In genomic region chr10:72186633-72187330, GRCh38 we compare ENCODE assay signal across 9 cellular contexts. TPM values are rescaled to one million over a fixed set of nuclear protein-coding genes. Genes with fewer than 3 reads are reported as not detected.
DNase-seq lines count a peak whose midpoint lies in the region; ATAC-seq lines count a peak whose summit lies in the region.
"Had no signal": no experiment of that assay in that cellular context is flagged by ENCODE, and none has a peak within 500 bp of the region (broad histone marks: within the 10 kb centered on the region; RNA-seq: fewer than 3 reads in every experiment).

No MANE protein-coding gene starts in this region.

- H3K36me3 Mint-ChIP-seq in stimulated activated naive B cell treated with anti-CD40 and anti-IgM and Interleukin-4, amounts not matched to agents 10 μg/mL and 1 μg/mL and 100 μg/mL, for 72 hours: peaks cover 31 to 54% of the 10 kb centered on the region in 2 donors

- in situ Hi-C loops in KBM-7 (cut with MboI; ENCODE audit: low pct_unique_long_range_greater_than_20kb, low sequenced_read_pairs): no loop called here

- H3K27ac ChIP-seq in cingulate gyrus (ENCODE audit: low read depth, low read length): peak overlapping the region; percentile 34

- DNase-seq in KBM-7: peak; percentile 65
- no peak for DNase-seq in left colon
- DNase-seq in stimulated activated naive B cell treated with anti-CD40 and anti-IgM and Interleukin-4, amounts not matched to agents 10 μg/mL and 1 μg/mL and 100 μg/mL, for 72 hours: no peak
- DNase-seq in NCI-H2196 (lab: John Stamatoyannopoulos, UW; ENCODE audit: unreplicated experiment): no peak
- no peak for DNase-seq in NCI-H82 (lab: John Stamatoyannopoulos, UW)
- DNase-seq in DMS114 treated with DMSO at 0.1 percent for 48 hours (lab: John Stamatoyannopoulos, UW; ENCODE audit: unreplicated experiment): no peak
- DNase-seq: activated effector memory CD4-positive, alpha-beta T cell treated with anti-CD3 and anti-CD28 coated beads, Interleukin-2, amount 50 U/mL, for 16 hours had no signal

- peak; percentile 24 for ATAC-seq in left colon
- ATAC-seq in stimulated activated naive B cell treated with anti-CD40 and anti-IgM and Interleukin-4, amounts not matched to agents 10 μg/mL and 1 μg/mL and 100 μg/mL, for 72 hours (replicated peaks): no peak
- ATAC-seq in HG03097 (IDR thresholded peaks at IDR 0.05; ENCODE audit: low FRiP score, unreplicated experiment): no peak

- H3K4me1 Mint-ChIP-seq in stimulated activated naive B cell treated with anti-CD40 and anti-IgM and Interleukin-4, amounts not matched to agents 10 μg/mL and 1 μg/mL and 100 μg/mL, for 72 hours: peaks cover 7 to 25% of the 10 kb centered on the region in 2 donors

- H3K9me3 Mint-ChIP-seq in stimulated activated naive B cell treated with anti-CD40 and anti-IgM and Interleukin-4, amounts not matched to agents 10 μg/mL and 1 μg/mL and 100 μg/mL, for 72 hours: peaks cover 3 to 7% of the 10 kb centered on the region in 2 donors

- H3K27ac Mint-ChIP-seq in stimulated activated naive B cell treated with anti-CD40 and anti-IgM and Interleukin-4, amounts not matched to agents 10 μg/mL and 1 μg/mL and 100 μg/mL, for 72 hours: peak overlapping the region; percentile 51

- H3K4me3 Mint-ChIP-seq in stimulated activated naive B cell treated with anti-CD40 and anti-IgM and Interleukin-4, amounts not matched to agents 10 μg/mL and 1 μg/mL and 100 μg/mL, for 72 hours: peak overlapping the region in 1 of 2 donors; percentile 64

- intact Hi-C loops in left colon (cut with DNase I, micrococcal nuclease): no loop called here

- no peaks in the 10 kb centered on the region for H3K27me3 Mint-ChIP-seq in stimulated activated naive B cell treated with anti-CD40 and anti-IgM and Interleukin-4, amounts not matched to agents 10 μg/mL and 1 μg/mL and 100 μg/mL, for 72 hours

RNA-seq across cellular contexts. Expression of gene ANAPC16, which starts 29.0 kb away (rescaled TPM):
- 10 to 100 TPM; 75.6 to 83.8 TPM for total RNA-seq in left colon

RNA-seq across cellular contexts. Expression of gene ASCC1, which starts 29.3 kb away (rescaled TPM):
- total RNA-seq in left colon: 10 to 100 TPM; 17.7 to 17.9 TPM
